Comparison of ENCODE assay signal across 13 cellular contexts in genomic region chr6:11900662-11901598, GRCh38.
DNase-seq lines count a peak whose midpoint lies in the region; ATAC-seq, FAIRE-seq and TF ChIP-seq lines count a peak whose summit lies in the region.
"Had no signal": no experiment of that assay in that cellular context is flagged by ENCODE, and none has a peak within 500 bp of the region (broad histone marks: within the 10 kb centered on the region; RNA-seq: fewer than 3 reads in every experiment).

No MANE protein-coding gene starts in this region.

- no peak for TF ChIP-seq EP300 in H1 (IDR thresholded peaks at IDR 0.05; ENCODE audit: borderline replicate concordance in 1 of 2, low read depth in 2 of 2, low read length in 2 of 2)

- no peaks in the 10 kb centered on the region; the same call in 1 of the 2 replicates for H3K9me3 ChIP-seq in PC-9 (ENCODE audit: insufficient read depth, low read depth)
- no peaks in the 10 kb centered on the region for H3K9me3 ChIP-seq in H1 (ENCODE audit: insufficient read depth in 2 of 2, low read depth in 1 of 2, low read length in 1 of 2)
- no peaks in the 10 kb centered on the region for H3K9me3 ChIP-seq in pancreas
- no peaks in the 10 kb centered on the region for H3K9me3 ChIP-seq in A673 (ENCODE audit: low read depth, low read length, poor library complexity, severe bottlenecking)
- H3K9me3 ChIP-seq: transverse colon had no signal

- TF ChIP-seq RAD21 in H1 (IDR thresholded peaks at IDR 0.05 in 1 of 2, conservative IDR thresholded peaks at IDR 0.05 in 1 of 2; ENCODE audit: low read depth in 2 of 2, low read length in 2 of 2): peak in 1 of 2 experiments; percentile 14; a peak in 1 of 4 replicates

- no peak overlapping the region for H3K4me3 ChIP-seq in PC-9
- peak overlapping the region; percentile 15 to 49 (median 26); a peak in 6 of 8 replicates for H3K4me3 ChIP-seq in H1 (ENCODE audit: extremely low read depth in 1 of 4, insufficient read depth in 2 of 4, low read depth in 3 of 4, low read length in 4 of 4)
- peak overlapping the region in 2 of 4 donors; percentile 1 to 28 for H3K4me3 ChIP-seq in pancreas
- no peak overlapping the region for H3K4me3 ChIP-seq in A673 (ENCODE audit: low read depth, low read length, poor library complexity, severe bottlenecking)
- H3K4me3 ChIP-seq: transverse colon had no signal

- peak overlapping the region; percentile 55 for H3K4me3 Mint-ChIP-seq in activated T-cell treated with anti-CD3 and anti-CD28 coated beads, Interleukin-2, amount 50 U/mL, for 4 hours

- H3K4me2 ChIP-seq in PC-9 (no peak overlapping the region), H1 (ENCODE audit: insufficient read depth in 1 of 2, low read depth in 2 of 2, low read length in 2 of 2) (peak overlapping the region; percentile 67 to 75)

- H3K27ac ChIP-seq in PC-9 (no peak overlapping the region), H1 (ENCODE audit: low read depth, low read length) (peak overlapping the region; percentile 34; the same call in 1 of the 2 replicates), pancreas (peak overlapping the region in 2 of 4 donors; percentile 7 to 50), A673 (ENCODE audit: low read depth, low read length, poor library complexity, severe bottlenecking) (no peak overlapping the region)
- H3K27ac ChIP-seq: transverse colon had no signal

- DNase-seq in activated T-cell treated with anti-CD3 and anti-CD28 coated beads, Interleukin-2, amount 50 U/mL, for 4 hours: no peak
- DNase-seq in activated T-cell treated with anti-CD3 and anti-CD28 coated beads, Interleukin-2, amount 50 U/mL, for 48 hours: no peak
- DNase-seq in PC-9: no peak
- DNase-seq in H1 (ENCODE audit: low read depth in 1 of 2, low spot score in 2 of 2): no peak
- DNase-seq in pancreas: no peak
- no peak for DNase-seq in germinal center (ENCODE audit: low spot score)
- DNase-seq in A673 (ENCODE audit: low spot score): no peak
- DNase-seq: activated CD4-positive, alpha-beta T cell treated with anti-CD3 and anti-CD28 coated beads for 1 hour; cortex of kidney; midbrain; NCI-H1436 treated with DMSO at 0.1 percent for 48 hours; transverse colon had no signal

- no peak overlapping the region for H2AK5ac ChIP-seq in H1 (ENCODE audit: low read depth, low read length)

- no peaks in the 10 kb centered on the region for H3K79me2 ChIP-seq in PC-9 (ENCODE audit: low read depth)
- H3K79me2 ChIP-seq in H1 (ENCODE audit: control insufficient read depth in 1 of 2, insufficient read depth in 2 of 2, low read length in 2 of 2): no peaks in the 10 kb centered on the region

- peaks cover 1% of the 10 kb centered on the region for H3K9me3 Mint-ChIP-seq in activated T-cell treated with anti-CD3 and anti-CD28 coated beads, Interleukin-2, amount 50 U/mL, for 4 hours

- H3K56ac ChIP-seq in H1 (replicated peaks; ENCODE audit: insufficient read length, low read depth, low read length): no peak overlapping the region

- H3K4me1 ChIP-seq in PC-9 (replicated peaks; ENCODE audit: insufficient read depth): no peaks in the 10 kb centered on the region
- H3K4me1 ChIP-seq in H1 (replicated peaks in 1 of 4; ENCODE audit: control insufficient read depth in 3 of 4, insufficient read depth in 4 of 4, low read length in 3 of 4): peaks cover 0 to 2% (median under 1%) of the 10 kb centered on the region in 4 experiments; a peak in 2 of 7 replicates
- no peaks in the 10 kb centered on the region for H3K4me1 ChIP-seq in pancreas
- H3K4me1 ChIP-seq in A673 (ENCODE audit: insufficient read depth, low read length, poor library complexity, severe bottlenecking): no peaks in the 10 kb centered on the region
- H3K4me1 ChIP-seq: transverse colon had no signal

- no peak overlapping the region for H3K4ac ChIP-seq in H1 (replicated peaks; ENCODE audit: insufficient read length, low read depth, low read length)

- H4K20me1 ChIP-seq in PC-9 (ENCODE audit: insufficient read depth): no peaks in the 10 kb centered on the region
- H4K20me1 ChIP-seq in H1 (replicated peaks in 1 of 2; ENCODE audit: control insufficient read depth in 1 of 2, insufficient read depth in 2 of 2, low read length in 2 of 2): no peaks in the 10 kb centered on the region

- peaks cover 2% of the 10 kb centered on the region for H3K36me3 Mint-ChIP-seq in activated T-cell treated with anti-CD3 and anti-CD28 coated beads, Interleukin-2, amount 50 U/mL, for 4 hours (ENCODE audit: insufficient read depth)

- no peak overlapping the region for H2BK12ac ChIP-seq in H1 (ENCODE audit: low read depth, low read length)

- BruUV-seq in PC-9 (replicated peaks; lab: Mats Ljungman, UMichigan) (no TSS peak), A673 (replicated peaks; lab: Mats Ljungman, UMichigan) (no TSS peak)

- H4K8ac ChIP-seq in H1 (ENCODE audit: extremely low read depth, insufficient read depth, low read length): no peak overlapping the region

- H3K9me2 ChIP-seq in PC-9 (ENCODE audit: insufficient read depth): 0 out of 2 replicates have a peak, but pooled peaks cover 6% of the 10 kb centered on the region

- no peak overlapping the region for H2BK15ac ChIP-seq in H1 (ENCODE audit: low read length)

- H3K27me3 Mint-ChIP-seq in activated T-cell treated with anti-CD3 and anti-CD28 coated beads, Interleukin-2, amount 50 U/mL, for 4 hours (ENCODE audit: low read depth): peaks cover 7% of the 10 kb centered on the region

- H3K27me3 ChIP-seq in PC-9 (ENCODE audit: insufficient read depth, low read depth): no peaks in the 10 kb centered on the region
- H3K27me3 ChIP-seq in H1 (replicated peaks in 1 of 4; ENCODE audit: control insufficient read depth in 3 of 4, extremely low read depth in 1 of 4, insufficient read depth in 3 of 4, low read length in 3 of 4): no peaks in the 10 kb centered on the region
- no peaks in the 10 kb centered on the region for H3K27me3 ChIP-seq in pancreas
- peaks cover 8% of the 10 kb centered on the region for H3K27me3 ChIP-seq in A673 (replicated peaks; ENCODE audit: insufficient read depth, low read depth, low read length, poor library complexity)
- H3K27me3 ChIP-seq: transverse colon had no signal

- H2AFZ ChIP-seq in PC-9: 0 out of 2 replicates have a peak overlapping the region, but pooled peaks have one; percentile 2
- peak overlapping the region; percentile 97 for H2AFZ ChIP-seq in H1 (ENCODE audit: low read length)

- peak; percentile 32 to 37 for ATAC-seq in activated T-cell treated with anti-CD3 and anti-CD28 coated beads, Interleukin-2, amount 50 U/mL, for 4 hours
- ATAC-seq in pancreas (peak in 3 of 4 donors; percentile 56 to 83 (median 66)), HG02798 (IDR thresholded peaks at IDR 0.05; ENCODE audit: poor library complexity, unreplicated experiment) (no peak)

- H3K36me3 ChIP-seq in PC-9 (ENCODE audit: low read depth): no peaks in the 10 kb centered on the region
- no peaks in the 10 kb centered on the region for H3K36me3 ChIP-seq in H1 (ENCODE audit: control insufficient read depth in 2 of 4, insufficient read depth in 4 of 4, low read length in 3 of 4)
- no peaks in the 10 kb centered on the region for H3K36me3 ChIP-seq in pancreas
- no peaks in the 10 kb centered on the region for H3K36me3 ChIP-seq in A673 (ENCODE audit: insufficient read depth, low read length, poor library complexity, severe bottlenecking)
- H3K36me3 ChIP-seq: transverse colon had no signal

- FAIRE-seq in H1 (lab: Jason Lieb, UNC): peak; percentile 88
- FAIRE-seq in pancreas (lab: Jason Lieb, UNC): no peak

- intact Hi-C loops in PC-9 (cut with micrococcal nuclease; ENCODE audit: unreplicated experiment): no loop called here
- intact Hi-C loops in pancreas (cut with DNase I): no loop called here
- intact Hi-C loops in A673 (cut with micrococcal nuclease; ENCODE audit: unreplicated experiment): no loop called here

- peak overlapping the region in 1 of 4 experiments; percentile 47; a peak in 1 of 7 replicates for H3K9ac ChIP-seq in H1 (replicated peaks in 1 of 4; ENCODE audit: extremely low read depth in 1 of 4, low read depth in 3 of 4, low read length in 3 of 4)

- no peaks in the 10 kb centered on the region for H3K23me2 ChIP-seq in H1 (ENCODE audit: low read depth, low read length)

- H4K5ac ChIP-seq in H1 (ENCODE audit: insufficient read length, low read depth, low read length): peak overlapping the region; percentile 37

- H2BK120ac ChIP-seq in H1 (replicated peaks; ENCODE audit: low read depth, low read length): peak overlapping the region; percentile 51

- no peak overlapping the region for H4K91ac ChIP-seq in H1 (replicated peaks; ENCODE audit: insufficient read length, low read length)

- H3K14ac ChIP-seq in H1 (ENCODE audit: insufficient read length): no peak overlapping the region

- no peak overlapping the region for H2BK5ac ChIP-seq in H1 (ENCODE audit: low read depth, low read length)

- H3F3A ChIP-seq in PC-9 (ENCODE audit: insufficient read depth, low read depth): no peaks in the 10 kb centered on the region

- no peak overlapping the region for H3K23ac ChIP-seq in H1 (ENCODE audit: insufficient read length)

- 38% methylated on average over 14 of the region's 14 CpGs; no CpG with 5 or more reads in 1 of the 2 experiments for WGBS in H1 (ENCODE audit: extremely low coverage in 1 of 2, insufficient coverage in 1 of 2, insufficient read length in 1 of 2, insufficient replicate concordance in 2 of 2, low coverage in 1 of 2, low lambda C conversion rate in 2 of 2, missing lambda C conversion rate in 1 of 2), 2 experiments
- whole genome bisulfite sequencing in pancreas, 2 donors: 36 to 37% methylated on average over 14 of the region's 14 CpGs

- peak overlapping the region; percentile 28; the same call in 1 of the 2 replicates for H2BK20ac ChIP-seq in H1 (ENCODE audit: low read length)

- TF ChIP-seq CTCF in PC-9 (conservative IDR thresholded peaks at IDR 0.05) (no peak), H1 (IDR thresholded peaks at IDR 0.05; ENCODE audit: control extremely low read depth in 1 of 3, insufficient read depth in 1 of 3, low read depth in 1 of 3, low read length in 3 of 3) (no peak), pancreas (IDR thresholded peaks at IDR 0.05) (no peak), A673 (conservative IDR thresholded peaks at IDR 0.05; ENCODE audit: low read depth, low read length) (no peak)

- CTCF ChIA-PET in PC-9 (lab: Charles Lee) (no interaction called here), H1 (lab: Charles Lee; ENCODE audit: partially characterized antibody) (interaction anchor here (1.0 to 1.4 kb wide), 3 partner anchors 9 to 207 kb away, joined by 3 read pairs; no protein-coding TSS in a partner anchor), A673 (lab: Charles Lee) (no interaction called here)

- no peaks in the 10 kb centered on the region for H3K79me1 ChIP-seq in H1 (ENCODE audit: low read depth, low read length)

- TF ChIP-seq POLR2A in H1 (IDR thresholded peaks at IDR 0.05; ENCODE audit: control extremely low read depth in 1 of 2, low read depth in 2 of 2, low read length in 2 of 2): no peak

- peak overlapping the region; percentile 41 for H3K18ac ChIP-seq in H1 (ENCODE audit: extremely low read depth, low read length)

- peaks cover 22% of the 10 kb centered on the region for H3K4me1 Mint-ChIP-seq in activated T-cell treated with anti-CD3 and anti-CD28 coated beads, Interleukin-2, amount 50 U/mL, for 4 hours (ENCODE audit: low read depth)

- POLR2A ChIA-PET in PC-9 (lab: Charles Lee; ENCODE audit: unreplicated experiment): no interaction called here
- POLR2A ChIA-PET in H1 (lab: Charles Lee; ENCODE audit: partially characterized antibody): no interaction called here
- POLR2A ChIA-PET in A673 (lab: Charles Lee; ENCODE audit: low non-redundant PET): no interaction called here

Comparison
In these comparisons a context has a peak if more than half of its experiments do, and no peak if none do; other contexts are left out.
1. H3K4me3 ChIP-seq: peak in H1 (4 of 4); none in PC-9 (single experiment) and A673 (single experiment).